15 cellular contexts compared by ENCODE assay signal in genomic region chr16:17271687-17272086, GRCh38.
DNase-seq lines count a peak whose midpoint lies in the region; ATAC-seq and TF ChIP-seq lines count a peak whose summit lies in the region.
"Had no signal": no experiment of that assay in that cellular context is flagged by ENCODE, and none has a peak within 500 bp of the region (broad histone marks: within the 10 kb centered on the region; RNA-seq: fewer than 3 reads in every experiment).

No MANE protein-coding gene starts in this region.

- DNase-seq in Ammon's horn (ENCODE audit: low spot score) (peak; percentile 63), GM03348 (ENCODE audit: low spot score) (peak; percentile 19), natural killer cell (no peak), epidermal melanocyte (ENCODE audit: insufficient read length, low spot score) (no peak), GOT3 (lab: John Stamatoyannopoulos, UW) (no peak)
- DNase-seq in activated CD4-positive, CD25-positive, alpha-beta regulatory T cell (lab: John Stamatoyannopoulos, UW), result no peak
- DNase-seq: activated gamma-delta T cell; CD4-positive, alpha-beta T cell; cortex of kidney; foreskin keratinocyte; kidney glomerular epithelial cell; stimulated activated CD4-positive, alpha-beta T cell treated with anti-CD3 and anti-CD28 coated beads, Interleukin-2, amount 100 ng/mL, for 48 hours had no signal

- intact Hi-C loops in natural killer cell (cut with micrococcal nuclease), result loop anchor here (10.0 kb wide), 1 partner anchor 143 kb away; no protein-coding TSS in a partner anchor

- no peaks in the 10 kb centered on the region for H3K36me3 Mint-ChIP-seq in brain
- H3K36me3 Mint-ChIP-seq in natural killer cell, result no peaks in the 10 kb centered on the region

- peaks cover 11% of the 10 kb centered on the region for H3K27me3 Mint-ChIP-seq in brain
- H3K27me3 Mint-ChIP-seq in natural killer cell (ENCODE audit: low read depth in 2 of 2), result no peaks in the 10 kb centered on the region
- H3K27me3 Mint-ChIP-seq: CD4-positive, alpha-beta T cell; stimulated activated naive CD8-positive, alpha-beta T cell treated with anti-CD3 and anti-CD28 coated beads, Interleukin-15, Interleukin-2, amounts not matched to agents 100 ng/mL and 50 ng/mL, for 24 hours had no signal

- peak overlapping the region; percentile 56 to 96 (median 81) for H3K27ac Mint-ChIP-seq in brain
- peak overlapping the region in 1 of 2 donors; percentile 66 for H3K27ac Mint-ChIP-seq in natural killer cell
- H3K27ac Mint-ChIP-seq: CD4-positive, alpha-beta T cell; stimulated activated naive CD8-positive, alpha-beta T cell treated with anti-CD3 and anti-CD28 coated beads, Interleukin-15, Interleukin-2, amounts not matched to agents 100 ng/mL and 50 ng/mL, for 24 hours had no signal

- H3K9me3 Mint-ChIP-seq in brain (no peaks in the 10 kb centered on the region), natural killer cell (no peaks in the 10 kb centered on the region)
- H3K9me3 Mint-ChIP-seq: CD4-positive, alpha-beta T cell; stimulated activated naive CD8-positive, alpha-beta T cell treated with anti-CD3 and anti-CD28 coated beads, Interleukin-15, Interleukin-2, amounts not matched to agents 100 ng/mL and 50 ng/mL, for 24 hours had no signal

- H3K4me3 Mint-ChIP-seq in brain (peak overlapping the region in 1 of 5 experiments; percentile 46), natural killer cell (peak overlapping the region; percentile 40)
- H3K4me3 Mint-ChIP-seq: CD4-positive, alpha-beta T cell; stimulated activated naive CD8-positive, alpha-beta T cell treated with anti-CD3 and anti-CD28 coated beads, Interleukin-15, Interleukin-2, amounts not matched to agents 100 ng/mL and 50 ng/mL, for 24 hours had no signal

- ATAC-seq in natural killer cell (no peak), HG02938 (IDR thresholded peaks at IDR 0.05; ENCODE audit: unreplicated experiment) (no peak)
- ATAC-seq: foreskin keratinocyte had no signal

- H3K4me1 Mint-ChIP-seq in brain (peaks cover 65% of the 10 kb centered on the region), natural killer cell (peaks cover 57 to 58% of the 10 kb centered on the region in 2 donors)

- TF ChIP-seq CTCF in brain (conservative IDR thresholded peaks at IDR 0.05) (no peak), natural killer cell (IDR thresholded peaks at IDR 0.05) (no peak)

Comparison
In these comparisons a context has a peak if more than half of its experiments do, and no peak if none do; other contexts are left out.
1. DNase-seq: peak in Ammon's horn (single experiment) and GM03348 (single experiment); none in natural killer cell (single experiment), epidermal melanocyte (single experiment), GOT3 (single experiment) and activated CD4-positive, CD25-positive, alpha-beta regulatory T cell (0 of 4).